Comparison of ENCODE assay signal across 1 cellular context in the genomic region with DNA sequence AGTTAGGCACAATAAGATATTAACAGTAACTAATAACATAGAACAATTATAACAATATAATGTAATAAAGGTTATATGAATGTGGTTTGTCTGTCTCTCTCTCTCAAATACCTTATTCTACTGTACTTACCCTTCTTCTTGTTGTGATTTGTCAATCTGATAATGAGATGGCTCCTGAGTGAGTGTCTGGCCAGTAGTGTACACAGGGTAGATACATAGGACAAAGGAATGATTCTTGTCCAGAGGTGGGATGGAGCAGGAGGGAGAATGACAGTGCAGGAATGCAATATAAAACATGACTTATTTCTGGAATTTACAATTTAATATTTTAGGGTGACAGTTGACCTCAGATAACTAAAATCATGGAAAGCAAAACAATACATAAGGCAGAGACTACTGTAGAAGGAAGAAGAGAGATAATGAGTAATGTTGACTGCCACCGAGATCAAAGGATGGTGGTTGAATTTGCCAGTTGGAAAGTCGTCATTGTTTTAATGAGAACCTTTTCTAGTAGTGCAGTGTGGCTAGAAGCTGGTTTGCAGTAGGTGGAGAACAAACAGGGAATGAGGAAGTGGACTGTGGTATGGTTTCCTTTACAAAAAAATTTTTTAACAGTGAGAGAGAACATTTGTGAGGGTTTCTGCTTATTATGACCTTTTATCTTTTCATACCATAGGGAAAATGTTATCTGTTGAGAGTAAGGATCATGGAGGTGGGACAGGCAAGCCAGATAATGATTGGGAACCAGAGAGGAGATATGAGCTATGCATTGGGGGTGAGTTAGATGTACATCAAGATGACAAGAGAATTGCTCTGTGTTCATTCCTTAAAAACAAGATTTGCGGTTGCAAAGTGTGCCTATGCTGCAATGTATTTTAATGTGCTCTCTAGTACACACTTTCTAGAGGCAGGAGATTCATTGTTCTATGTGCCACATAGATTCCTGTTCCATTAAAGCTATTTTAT.
A peak's percentile ranks its signal among the peaks of the same experiment; 100 is the strongest.
TF ChIP-seq lines count a peak whose summit lies in the region.

No MANE protein-coding gene starts in this region.

TF ChIP-seq in GM12878, 131 proteins besides CTCF, POLR2A, EP300 and RAD21 (continued from another document):
- TF ChIP-seq, protein P1, sequence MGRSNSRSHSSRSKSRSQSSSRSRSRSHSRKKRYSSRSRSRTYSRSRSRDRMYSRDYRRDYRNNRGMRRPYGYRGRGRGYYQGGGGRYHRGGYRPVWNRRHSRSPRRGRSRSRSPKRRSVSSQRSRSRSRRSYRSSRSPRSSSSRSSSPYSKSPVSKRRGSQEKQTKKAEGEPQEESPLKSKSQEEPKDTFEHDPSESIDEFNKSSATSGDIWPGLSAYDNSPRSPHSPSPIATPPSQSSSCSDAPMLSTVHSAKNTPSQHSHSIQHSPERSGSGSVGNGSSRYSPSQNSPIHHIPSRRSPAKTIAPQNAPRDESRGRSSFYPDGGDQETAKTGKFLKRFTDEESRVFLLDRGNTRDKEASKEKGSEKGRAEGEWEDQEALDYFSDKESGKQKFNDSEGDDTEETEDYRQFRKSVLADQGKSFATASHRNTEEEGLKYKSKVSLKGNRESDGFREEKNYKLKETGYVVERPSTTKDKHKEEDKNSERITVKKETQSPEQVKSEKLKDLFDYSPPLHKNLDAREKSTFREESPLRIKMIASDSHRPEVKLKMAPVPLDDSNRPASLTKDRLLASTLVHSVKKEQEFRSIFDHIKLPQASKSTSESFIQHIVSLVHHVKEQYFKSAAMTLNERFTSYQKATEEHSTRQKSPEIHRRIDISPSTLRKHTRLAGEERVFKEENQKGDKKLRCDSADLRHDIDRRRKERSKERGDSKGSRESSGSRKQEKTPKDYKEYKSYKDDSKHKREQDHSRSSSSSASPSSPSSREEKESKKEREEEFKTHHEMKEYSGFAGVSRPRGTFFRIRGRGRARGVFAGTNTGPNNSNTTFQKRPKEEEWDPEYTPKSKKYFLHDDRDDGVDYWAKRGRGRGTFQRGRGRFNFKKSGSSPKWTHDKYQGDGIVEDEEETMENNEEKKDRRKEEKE (IDR thresholded peaks at IDR 0.05): no peak
- TF ChIP-seq NBN (IDR thresholded peaks at IDR 0.05) (peak; percentile 71), BMI1 (IDR thresholded peaks at IDR 0.05; ENCODE audit: borderline replicate concordance) (peak; percentile 86), GATAD2B (conservative IDR thresholded peaks at IDR 0.05; ENCODE audit: low read depth) (0 out of 2 replicates have a peak, but pooled peaks have one; percentile 29), MTA2 (IDR thresholded peaks at IDR 0.05; ENCODE audit: low read depth) (peak; percentile 96), SMARCA5 (IDR thresholded peaks at IDR 0.05) (no peak), ZNF274 (IDR thresholded peaks at IDR 0.05; ENCODE audit: insufficient read depth, insufficient read length) (no peak), IKZF1 (conservative IDR thresholded peaks at IDR 0.05) (peak; percentile 86), RUNX3 (IDR thresholded peaks at IDR 0.05; ENCODE audit: low read length) (peak; percentile 51)
- TF ChIP-seq, protein P2, sequence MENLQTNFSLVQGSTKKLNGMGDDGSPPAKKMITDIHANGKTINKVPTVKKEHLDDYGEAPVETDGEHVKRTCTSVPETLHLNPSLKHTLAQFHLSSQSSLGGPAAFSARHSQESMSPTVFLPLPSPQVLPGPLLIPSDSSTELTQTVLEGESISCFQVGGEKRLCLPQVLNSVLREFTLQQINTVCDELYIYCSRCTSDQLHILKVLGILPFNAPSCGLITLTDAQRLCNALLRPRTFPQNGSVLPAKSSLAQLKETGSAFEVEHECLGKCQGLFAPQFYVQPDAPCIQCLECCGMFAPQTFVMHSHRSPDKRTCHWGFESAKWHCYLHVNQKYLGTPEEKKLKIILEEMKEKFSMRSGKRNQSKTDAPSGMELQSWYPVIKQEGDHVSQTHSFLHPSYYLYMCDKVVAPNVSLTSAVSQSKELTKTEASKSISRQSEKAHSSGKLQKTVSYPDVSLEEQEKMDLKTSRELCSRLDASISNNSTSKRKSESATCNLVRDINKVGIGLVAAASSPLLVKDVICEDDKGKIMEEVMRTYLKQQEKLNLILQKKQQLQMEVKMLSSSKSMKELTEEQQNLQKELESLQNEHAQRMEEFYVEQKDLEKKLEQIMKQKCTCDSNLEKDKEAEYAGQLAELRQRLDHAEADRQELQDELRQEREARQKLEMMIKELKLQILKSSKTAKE (IDR thresholded peaks at IDR 0.05; ENCODE audit: low read depth, poor library complexity, severe bottlenecking): no peak
- TF ChIP-seq, protein P3, sequence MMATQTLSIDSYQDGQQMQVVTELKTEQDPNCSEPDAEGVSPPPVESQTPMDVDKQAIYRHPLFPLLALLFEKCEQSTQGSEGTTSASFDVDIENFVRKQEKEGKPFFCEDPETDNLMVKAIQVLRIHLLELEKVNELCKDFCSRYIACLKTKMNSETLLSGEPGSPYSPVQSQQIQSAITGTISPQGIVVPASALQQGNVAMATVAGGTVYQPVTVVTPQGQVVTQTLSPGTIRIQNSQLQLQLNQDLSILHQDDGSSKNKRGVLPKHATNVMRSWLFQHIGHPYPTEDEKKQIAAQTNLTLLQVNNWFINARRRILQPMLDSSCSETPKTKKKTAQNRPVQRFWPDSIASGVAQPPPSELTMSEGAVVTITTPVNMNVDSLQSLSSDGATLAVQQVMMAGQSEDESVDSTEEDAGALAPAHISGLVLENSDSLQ (IDR thresholded peaks at IDR 0.05): peak; percentile 21; the same call in 1 of the 2 replicates
